2 cellular contexts compared by ENCODE assay signal in the genomic region with DNA sequence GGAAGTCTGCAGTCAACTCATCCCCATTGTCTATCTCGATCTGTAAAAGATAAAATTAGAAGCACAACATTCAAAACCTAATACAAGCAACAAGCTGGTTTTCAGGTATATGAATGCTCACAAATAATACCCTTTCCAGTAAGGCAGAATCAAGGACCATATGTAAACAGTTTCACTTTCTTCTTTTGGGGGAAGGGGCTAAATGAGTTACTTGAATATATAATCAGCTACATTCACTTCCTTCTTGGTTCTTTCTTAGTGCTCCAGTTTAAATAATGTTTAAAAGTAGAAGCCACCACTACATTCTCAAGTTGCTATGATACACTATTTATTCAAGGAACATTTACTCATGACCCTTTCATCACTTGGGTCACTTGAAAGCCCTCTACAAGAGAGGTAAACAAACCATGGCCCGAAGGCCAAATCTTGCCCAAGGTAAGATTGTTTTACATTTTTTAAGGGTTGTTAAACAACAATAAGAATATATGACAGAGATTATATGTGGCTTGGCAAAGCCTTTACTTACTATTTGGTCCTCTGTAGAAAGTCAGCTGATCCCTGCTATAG.
TF ChIP-seq lines count a peak whose summit lies in the region.

No MANE protein-coding gene starts in this region.

TF ChIP-seq in IMR-90, 13 proteins besides CTCF, POLR2A, EP300 and RAD21:
- TF ChIP-seq CEBPB (IDR thresholded peaks at IDR 0.05; ENCODE audit: low read depth, low read length) (no peak), RCOR1 (IDR thresholded peaks at IDR 0.05; ENCODE audit: insufficient replicate concordance, low read length) (no peak), BHLHE40 (IDR thresholded peaks at IDR 0.05; ENCODE audit: low read depth, low read length) (no peak), NFE2L2 (IDR thresholded peaks at IDR 0.05; ENCODE audit: low read depth, low read length) (no peak), FOS (IDR thresholded peaks at IDR 0.05; ENCODE audit: low read depth, low read length) (no peak), CHD1 (IDR thresholded peaks at IDR 0.05; ENCODE audit: low read depth, low read length) (no peak), MXI1 (IDR thresholded peaks at IDR 0.05; ENCODE audit: borderline replicate concordance, low read depth, low read length) (no peak), MAZ (IDR thresholded peaks at IDR 0.05; ENCODE audit: borderline replicate concordance, low read depth, low read length) (no peak), RFX5 (IDR thresholded peaks at IDR 0.05; ENCODE audit: low read depth, low read length) (no peak), SMC3 (IDR thresholded peaks at IDR 0.05; ENCODE audit: low read depth, low read length) (no peak), MAFK (IDR thresholded peaks at IDR 0.05; ENCODE audit: low read depth, low read length) (no peak)
- TF ChIP-seq, protein P1, sequence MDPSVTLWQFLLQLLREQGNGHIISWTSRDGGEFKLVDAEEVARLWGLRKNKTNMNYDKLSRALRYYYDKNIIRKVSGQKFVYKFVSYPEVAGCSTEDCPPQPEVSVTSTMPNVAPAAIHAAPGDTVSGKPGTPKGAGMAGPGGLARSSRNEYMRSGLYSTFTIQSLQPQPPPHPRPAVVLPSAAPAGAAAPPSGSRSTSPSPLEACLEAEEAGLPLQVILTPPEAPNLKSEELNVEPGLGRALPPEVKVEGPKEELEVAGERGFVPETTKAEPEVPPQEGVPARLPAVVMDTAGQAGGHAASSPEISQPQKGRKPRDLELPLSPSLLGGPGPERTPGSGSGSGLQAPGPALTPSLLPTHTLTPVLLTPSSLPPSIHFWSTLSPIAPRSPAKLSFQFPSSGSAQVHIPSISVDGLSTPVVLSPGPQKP (IDR thresholded peaks at IDR 0.05; ENCODE audit: borderline replicate concordance, low read depth, low read length), result no peak
- TF ChIP-seq, protein P2, sequence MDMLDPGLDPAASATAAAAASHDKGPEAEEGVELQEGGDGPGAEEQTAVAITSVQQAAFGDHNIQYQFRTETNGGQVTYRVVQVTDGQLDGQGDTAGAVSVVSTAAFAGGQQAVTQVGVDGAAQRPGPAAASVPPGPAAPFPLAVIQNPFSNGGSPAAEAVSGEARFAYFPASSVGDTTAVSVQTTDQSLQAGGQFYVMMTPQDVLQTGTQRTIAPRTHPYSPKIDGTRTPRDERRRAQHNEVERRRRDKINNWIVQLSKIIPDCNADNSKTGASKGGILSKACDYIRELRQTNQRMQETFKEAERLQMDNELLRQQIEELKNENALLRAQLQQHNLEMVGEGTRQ (IDR thresholded peaks at IDR 0.05; ENCODE audit: low read depth, low read length), result no peak

TF ChIP-seq in GM23338, 12 proteins besides CTCF, POLR2A, EP300 and RAD21:
- no peak for TF ChIP-seq STAT1 (IDR thresholded peaks at IDR 0.05; ENCODE audit: unreplicated experiment)
- no peak for TF ChIP-seq JUNB (IDR thresholded peaks at IDR 0.05; ENCODE audit: unreplicated experiment)
- TF ChIP-seq NANOG (IDR thresholded peaks at IDR 0.05; ENCODE audit: borderline replicate concordance), result no peak
- TF ChIP-seq CREB1 (CRISPR knock-in tag; IDR thresholded peaks at IDR 0.05; ENCODE audit: low read depth), result no peak
- TF ChIP-seq, protein P3, sequence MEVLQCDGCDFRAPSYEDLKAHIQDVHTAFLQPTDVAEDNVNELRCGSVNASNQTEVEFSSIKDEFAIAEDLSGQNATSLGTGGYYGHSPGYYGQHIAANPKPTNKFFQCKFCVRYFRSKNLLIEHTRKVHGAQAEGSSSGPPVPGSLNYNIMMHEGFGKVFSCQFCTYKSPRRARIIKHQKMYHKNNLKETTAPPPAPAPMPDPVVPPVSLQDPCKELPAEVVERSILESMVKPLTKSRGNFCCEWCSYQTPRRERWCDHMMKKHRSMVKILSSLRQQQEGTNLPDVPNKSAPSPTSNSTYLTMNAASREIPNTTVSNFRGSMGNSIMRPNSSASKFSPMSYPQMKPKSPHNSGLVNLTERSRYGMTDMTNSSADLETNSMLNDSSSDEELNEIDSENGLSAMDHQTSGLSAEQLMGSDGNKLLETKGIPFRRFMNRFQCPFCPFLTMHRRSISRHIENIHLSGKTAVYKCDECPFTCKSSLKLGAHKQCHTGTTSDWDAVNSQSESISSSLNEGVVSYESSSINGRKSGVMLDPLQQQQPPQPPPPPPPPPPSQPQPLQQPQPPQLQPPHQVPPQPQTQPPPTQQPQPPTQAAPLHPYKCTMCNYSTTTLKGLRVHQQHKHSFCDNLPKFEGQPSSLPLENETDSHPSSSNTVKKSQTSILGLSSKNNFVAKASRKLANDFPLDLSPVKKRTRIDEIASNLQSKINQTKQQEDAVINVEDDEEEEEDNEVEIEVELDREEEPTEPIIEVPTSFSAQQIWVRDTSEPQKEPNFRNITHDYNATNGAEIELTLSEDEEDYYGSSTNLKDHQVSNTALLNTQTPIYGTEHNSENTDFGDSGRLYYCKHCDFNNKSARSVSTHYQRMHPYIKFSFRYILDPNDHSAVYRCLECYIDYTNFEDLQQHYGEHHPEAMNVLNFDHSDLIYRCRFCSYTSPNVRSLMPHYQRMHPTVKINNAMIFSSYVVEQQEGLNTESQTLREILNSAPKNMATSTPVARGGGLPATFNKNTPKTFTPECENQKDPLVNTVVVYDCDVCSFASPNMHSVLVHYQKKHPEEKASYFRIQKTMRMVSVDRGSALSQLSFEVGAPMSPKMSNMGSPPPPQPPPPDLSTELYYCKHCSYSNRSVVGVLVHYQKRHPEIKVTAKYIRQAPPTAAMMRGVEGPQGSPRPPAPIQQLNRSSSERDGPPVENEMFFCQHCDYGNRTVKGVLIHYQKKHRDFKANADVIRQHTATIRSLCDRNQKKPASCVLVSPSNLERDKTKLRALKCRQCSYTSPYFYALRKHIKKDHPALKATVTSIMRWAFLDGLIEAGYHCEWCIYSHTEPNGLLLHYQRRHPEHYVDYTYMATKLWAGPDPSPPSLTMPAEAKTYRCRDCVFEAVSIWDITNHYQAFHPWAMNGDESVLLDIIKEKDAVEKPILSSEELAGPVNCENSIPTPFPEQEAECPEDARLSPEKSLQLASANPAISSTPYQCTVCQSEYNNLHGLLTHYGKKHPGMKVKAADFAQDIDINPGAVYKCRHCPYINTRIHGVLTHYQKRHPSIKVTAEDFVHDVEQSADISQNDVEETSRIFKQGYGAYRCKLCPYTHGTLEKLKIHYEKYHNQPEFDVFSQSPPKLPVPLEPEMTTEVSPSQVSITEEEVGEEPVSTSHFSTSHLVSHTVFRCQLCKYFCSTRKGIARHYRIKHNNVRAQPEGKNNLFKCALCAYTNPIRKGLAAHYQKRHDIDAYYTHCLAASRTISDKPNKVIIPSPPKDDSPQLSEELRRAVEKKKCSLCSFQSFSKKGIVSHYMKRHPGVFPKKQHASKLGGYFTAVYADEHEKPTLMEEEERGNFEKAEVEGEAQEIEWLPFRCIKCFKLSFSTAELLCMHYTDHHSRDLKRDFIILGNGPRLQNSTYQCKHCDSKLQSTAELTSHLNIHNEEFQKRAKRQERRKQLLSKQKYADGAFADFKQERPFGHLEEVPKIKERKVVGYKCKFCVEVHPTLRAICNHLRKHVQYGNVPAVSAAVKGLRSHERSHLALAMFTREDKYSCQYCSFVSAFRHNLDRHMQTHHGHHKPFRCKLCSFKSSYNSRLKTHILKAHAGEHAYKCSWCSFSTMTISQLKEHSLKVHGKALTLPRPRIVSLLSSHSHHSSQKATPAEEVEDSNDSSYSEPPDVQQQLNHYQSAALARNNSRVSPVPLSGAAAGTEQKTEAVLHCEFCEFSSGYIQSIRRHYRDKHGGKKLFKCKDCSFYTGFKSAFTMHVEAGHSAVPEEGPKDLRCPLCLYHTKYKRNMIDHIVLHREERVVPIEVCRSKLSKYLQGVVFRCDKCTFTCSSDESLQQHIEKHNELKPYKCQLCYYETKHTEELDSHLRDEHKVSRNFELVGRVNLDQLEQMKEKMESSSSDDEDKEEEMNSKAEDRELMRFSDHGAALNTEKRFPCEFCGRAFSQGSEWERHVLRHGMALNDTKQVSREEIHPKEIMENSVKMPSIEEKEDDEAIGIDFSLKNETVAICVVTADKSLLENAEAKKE (CRISPR knock-in tag; IDR thresholded peaks at IDR 0.05), result no peak
- TF ChIP-seq ZNF331 (CRISPR knock-in tag; IDR thresholded peaks at IDR 0.05; ENCODE audit: low read depth), result no peak
- no peak for TF ChIP-seq EZH2 (IDR thresholded peaks at IDR 0.05; ENCODE audit: low read depth, unreplicated experiment)
- TF ChIP-seq, protein P4, sequence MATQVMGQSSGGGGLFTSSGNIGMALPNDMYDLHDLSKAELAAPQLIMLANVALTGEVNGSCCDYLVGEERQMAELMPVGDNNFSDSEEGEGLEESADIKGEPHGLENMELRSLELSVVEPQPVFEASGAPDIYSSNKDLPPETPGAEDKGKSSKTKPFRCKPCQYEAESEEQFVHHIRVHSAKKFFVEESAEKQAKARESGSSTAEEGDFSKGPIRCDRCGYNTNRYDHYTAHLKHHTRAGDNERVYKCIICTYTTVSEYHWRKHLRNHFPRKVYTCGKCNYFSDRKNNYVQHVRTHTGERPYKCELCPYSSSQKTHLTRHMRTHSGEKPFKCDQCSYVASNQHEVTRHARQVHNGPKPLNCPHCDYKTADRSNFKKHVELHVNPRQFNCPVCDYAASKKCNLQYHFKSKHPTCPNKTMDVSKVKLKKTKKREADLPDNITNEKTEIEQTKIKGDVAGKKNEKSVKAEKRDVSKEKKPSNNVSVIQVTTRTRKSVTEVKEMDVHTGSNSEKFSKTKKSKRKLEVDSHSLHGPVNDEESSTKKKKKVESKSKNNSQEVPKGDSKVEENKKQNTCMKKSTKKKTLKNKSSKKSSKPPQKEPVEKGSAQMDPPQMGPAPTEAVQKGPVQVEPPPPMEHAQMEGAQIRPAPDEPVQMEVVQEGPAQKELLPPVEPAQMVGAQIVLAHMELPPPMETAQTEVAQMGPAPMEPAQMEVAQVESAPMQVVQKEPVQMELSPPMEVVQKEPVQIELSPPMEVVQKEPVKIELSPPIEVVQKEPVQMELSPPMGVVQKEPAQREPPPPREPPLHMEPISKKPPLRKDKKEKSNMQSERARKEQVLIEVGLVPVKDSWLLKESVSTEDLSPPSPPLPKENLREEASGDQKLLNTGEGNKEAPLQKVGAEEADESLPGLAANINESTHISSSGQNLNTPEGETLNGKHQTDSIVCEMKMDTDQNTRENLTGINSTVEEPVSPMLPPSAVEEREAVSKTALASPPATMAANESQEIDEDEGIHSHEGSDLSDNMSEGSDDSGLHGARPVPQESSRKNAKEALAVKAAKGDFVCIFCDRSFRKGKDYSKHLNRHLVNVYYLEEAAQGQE (IDR thresholded peaks at IDR 0.05; ENCODE audit: unreplicated experiment), result no peak
- TF ChIP-seq EZH2phosphoT487 (IDR thresholded peaks at IDR 0.05; ENCODE audit: unreplicated experiment), result no peak
- TF ChIP-seq, protein P5, sequence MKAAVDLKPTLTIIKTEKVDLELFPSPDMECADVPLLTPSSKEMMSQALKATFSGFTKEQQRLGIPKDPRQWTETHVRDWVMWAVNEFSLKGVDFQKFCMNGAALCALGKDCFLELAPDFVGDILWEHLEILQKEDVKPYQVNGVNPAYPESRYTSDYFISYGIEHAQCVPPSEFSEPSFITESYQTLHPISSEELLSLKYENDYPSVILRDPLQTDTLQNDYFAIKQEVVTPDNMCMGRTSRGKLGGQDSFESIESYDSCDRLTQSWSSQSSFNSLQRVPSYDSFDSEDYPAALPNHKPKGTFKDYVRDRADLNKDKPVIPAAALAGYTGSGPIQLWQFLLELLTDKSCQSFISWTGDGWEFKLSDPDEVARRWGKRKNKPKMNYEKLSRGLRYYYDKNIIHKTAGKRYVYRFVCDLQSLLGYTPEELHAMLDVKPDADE (IDR thresholded peaks at IDR 0.05), result no peak
- TF ChIP-seq POLR2AphosphoS5 (IDR thresholded peaks at IDR 0.05; ENCODE audit: low read depth), result no peak
- no peak for TF ChIP-seq ZNF114 (CRISPR knock-in tag; IDR thresholded peaks at IDR 0.05)
